Comparison of ENCODE assay signal across 8 cellular contexts in the genomic region with DNA sequence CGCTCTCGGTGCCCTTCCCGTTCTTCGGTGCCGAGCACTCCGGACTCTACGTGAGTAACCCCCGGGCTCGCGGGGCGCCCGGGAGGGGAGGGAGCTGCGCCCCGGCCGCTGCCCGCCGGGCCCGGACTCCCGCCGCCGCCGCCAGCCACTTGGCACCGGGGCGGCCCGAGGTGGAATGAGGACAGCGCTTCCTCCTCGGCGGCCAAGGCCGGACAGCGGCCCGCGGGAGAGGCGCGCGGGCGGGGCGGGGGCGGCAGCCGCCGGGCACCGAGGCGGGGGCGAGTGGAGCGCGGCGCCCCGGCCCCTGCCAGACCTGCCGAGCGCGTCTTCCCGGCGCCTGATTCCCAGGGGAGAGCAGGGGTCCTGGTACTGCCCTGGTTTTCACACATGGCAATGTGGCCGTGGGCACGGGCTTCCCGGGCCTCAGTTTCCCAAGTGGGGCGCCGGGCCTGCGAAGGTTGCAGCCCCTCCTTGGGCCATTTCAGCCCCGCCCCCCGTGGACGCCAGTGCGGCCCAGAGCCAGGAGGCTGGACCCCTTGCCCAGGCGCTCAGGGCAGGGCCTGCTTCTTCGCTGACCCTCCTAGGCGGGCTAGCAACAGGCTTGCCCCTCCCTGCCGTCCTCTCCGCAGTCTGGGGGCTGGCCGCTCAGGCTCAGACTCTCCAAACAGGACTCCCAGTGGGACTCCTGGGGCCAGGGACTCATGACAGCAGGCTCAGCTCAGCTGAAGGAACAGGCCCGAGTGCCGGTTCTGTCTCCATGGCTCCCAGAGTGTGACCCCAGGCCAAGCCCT. TPM values are rescaled to one million over a fixed set of nuclear protein-coding genes. Genes with fewer than 3 reads are reported as not detected.
DNase-seq lines count a peak whose midpoint lies in the region; ATAC-seq and TF ChIP-seq lines count a peak whose summit lies in the region.

No MANE protein-coding gene starts in this region.

- H3K36me3 ChIP-seq in upper lobe of right lung: no peaks in the 10 kb centered on the region

- peak overlapping the region; percentile 80 for H3K27ac ChIP-seq in upper lobe of right lung

- H3K27me3 ChIP-seq in upper lobe of right lung: no peaks in the 10 kb centered on the region

- DNase-seq in activated T-cell treated with anti-CD3 and anti-CD28 coated beads, Interleukin-2, amount 50 U/mL, for 1 hour: peak; percentile 18
- DNase-seq in activated T-cell treated with anti-CD3 and anti-CD28 coated beads for 4 hours (no peak), dermis blood vessel endothelial cell (peak; percentile 44), mesenteric fat pad (ENCODE audit: low spot score) (peak; percentile 89), upper lobe of right lung (peak; percentile 73), inferior parietal cortex (ENCODE audit: extremely low spot score) (no peak), NCI-H510A (lab: John Stamatoyannopoulos, UW) (no peak), DMS153 treated with DMSO at 0.1 percent for 48 hours (lab: John Stamatoyannopoulos, UW; ENCODE audit: unreplicated experiment) (no peak)

- TF ChIP-seq CTCF in upper lobe of right lung (IDR thresholded peaks at IDR 0.05): no peak

- peak; percentile 17 for ATAC-seq in upper lobe of right lung

- intact Hi-C loops in upper lobe of right lung (cut with DNase I): no loop called here

- H3K4me1 ChIP-seq in upper lobe of right lung: peaks cover 63% of the 10 kb centered on the region

- peak overlapping the region; percentile 63 for H3K4me3 ChIP-seq in upper lobe of right lung

- H3K9me3 ChIP-seq in upper lobe of right lung: peaks cover 8% of the 10 kb centered on the region

RNA-seq across cellular contexts. Expression of gene SNED1, which starts 0.8 kb away (rescaled TPM):
- total RNA-seq in dermis blood vessel endothelial cell (23.4 and 25.2 TPM in 2 replicates), mesenteric fat pad (58.0 TPM), upper lobe of right lung (38.4 TPM)

Comparison
In these comparisons a context has a peak if more than half of its experiments do, and no peak if none do; other contexts are left out.
1. DNase-seq: peak in activated T-cell treated with anti-CD3 and anti-CD28 coated beads, Interleukin-2, amount 50 U/mL, for 1 hour (single experiment), dermis blood vessel endothelial cell (single experiment), mesenteric fat pad (single experiment) and upper lobe of right lung (single experiment); none in activated T-cell treated with anti-CD3 and anti-CD28 coated beads for 4 hours (single experiment), inferior parietal cortex (single experiment), NCI-H510A (single experiment) and DMS153 treated with DMSO at 0.1 percent for 48 hours (single experiment).